8 cellular contexts compared by ENCODE assay signal in genomic region chr13:27170521-27171243, GRCh38. TPM values are rescaled to one million over a fixed set of nuclear protein-coding genes. Genes with fewer than 3 reads are reported as not detected.
DNase-seq lines count a peak whose midpoint lies in the region; ATAC-seq and TF ChIP-seq lines count a peak whose summit lies in the region.

No MANE protein-coding gene starts in this region.

- no peaks in the 10 kb centered on the region for H3K36me3 ChIP-seq in cardiac muscle cell
- no peaks in the 10 kb centered on the region for H3K36me3 ChIP-seq in trophoblast cell (ENCODE audit: control insufficient read depth in 1 of 2, insufficient read depth in 2 of 2, low read length in 2 of 2)

- H3K18ac ChIP-seq in trophoblast cell (ENCODE audit: low read length), result peak overlapping the region; percentile 88

- H2AK5ac ChIP-seq in trophoblast cell (ENCODE audit: low read length), result peak overlapping the region; percentile 54

- H3K4ac ChIP-seq in trophoblast cell (ENCODE audit: low read depth, low read length), result peak overlapping the region; percentile 93

- ATAC-seq in HG03342 (IDR thresholded peaks at IDR 0.05; ENCODE audit: unreplicated experiment) (peak; percentile 3), GM18873 (IDR thresholded peaks at IDR 0.05; ENCODE audit: low FRiP score, unreplicated experiment) (no peak), HG03565 (IDR thresholded peaks at IDR 0.05; ENCODE audit: unreplicated experiment) (no peak)

- peak overlapping the region; percentile 90 for H2AFZ ChIP-seq in trophoblast cell (ENCODE audit: insufficient read depth, low read length, poor library complexity)

- peak; percentile 43 for DNase-seq in GM13976 (ENCODE audit: low spot score)
- DNase-seq in RPMI7951 (ENCODE audit: low read depth), result peak; percentile 41
- peak; percentile 59 to 79 for DNase-seq in cardiac muscle cell (ENCODE audit: low read depth in 1 of 2, low spot score in 1 of 2)
- DNase-seq in trophoblast cell, result peak; percentile 57 to 73

- peak overlapping the region; percentile 76 for H2BK12ac ChIP-seq in trophoblast cell (ENCODE audit: low read length)

- peaks cover 25% of the 10 kb centered on the region for H3K79me2 ChIP-seq in trophoblast cell (ENCODE audit: control insufficient read depth, insufficient read depth, low read length, poor library complexity)

- H3K27ac ChIP-seq in cardiac muscle cell (peak overlapping the region; percentile 90), trophoblast cell (ENCODE audit: low read depth, low read length) (peak overlapping the region; percentile 94)

- no CpG with 5 or more reads among the region's 56 CpGs for WGBS in trophoblast cell (ENCODE audit: extremely low coverage, insufficient coverage, insufficient read length)

- H3K9ac ChIP-seq in trophoblast cell (ENCODE audit: low read length), result peak overlapping the region; percentile 87

- H4K91ac ChIP-seq in trophoblast cell (ENCODE audit: low read depth, low read length), result peak overlapping the region; percentile 94

- H3K14ac ChIP-seq in trophoblast cell (ENCODE audit: low read length), result peak overlapping the region; percentile 98

- no peak overlapping the region for H3K23ac ChIP-seq in trophoblast cell (ENCODE audit: low read length)

- H3K4me1 Mint-ChIP-seq in activated naive CD8-positive, alpha-beta T cell (ENCODE audit: low read depth), result peaks cover 59% of the 10 kb centered on the region

- in situ Hi-C loops in GM13976 (cut with MboI; ENCODE audit: low sequenced_read_pairs, unreplicated experiment), result no loop called here

- H3K27ac Mint-ChIP-seq in activated naive CD8-positive, alpha-beta T cell, result peak overlapping the region; percentile 100

- peak overlapping the region; percentile 86 for H2BK120ac ChIP-seq in trophoblast cell (ENCODE audit: insufficient read depth, low read length, poor library complexity)

- H4K12ac ChIP-seq in trophoblast cell (ENCODE audit: low read depth, low read length), result peak overlapping the region; percentile 89

- peaks cover 7% of the 10 kb centered on the region for H3K4me1 ChIP-seq in cardiac muscle cell (ENCODE audit: low read depth)
- H3K4me1 ChIP-seq in trophoblast cell (ENCODE audit: control insufficient read depth in 1 of 2, insufficient read depth in 2 of 2, low read length in 2 of 2), result peaks cover 4 to 5% of the 10 kb centered on the region in 2 experiments

- H3K27me3 ChIP-seq in cardiac muscle cell, result no peaks in the 10 kb centered on the region
- H3K27me3 ChIP-seq in trophoblast cell (ENCODE audit: insufficient read depth, low read length), result no peaks in the 10 kb centered on the region

- no peaks in the 10 kb centered on the region for H3K27me3 Mint-ChIP-seq in activated naive CD8-positive, alpha-beta T cell

- H3K9me3 ChIP-seq in cardiac muscle cell (ENCODE audit: low read depth) (no peaks in the 10 kb centered on the region), trophoblast cell (ENCODE audit: insufficient read depth, low read depth, low read length) (no peaks in the 10 kb centered on the region)

- H3K4me2 ChIP-seq in trophoblast cell (ENCODE audit: low read length), result peak overlapping the region; percentile 76

- H2BK5ac ChIP-seq in trophoblast cell (ENCODE audit: low read depth, low read length, poor library complexity), result peak overlapping the region; percentile 91

- TF ChIP-seq CTCF in GM13976 (IDR thresholded peaks at IDR 0.05; ENCODE audit: borderline replicate concordance, control extremely low read depth, extremely low read depth, insufficient read depth, missing control alignments) (no peak), cardiac muscle cell (IDR thresholded peaks at IDR 0.05; ENCODE audit: low read depth, low read length) (peak; percentile 2)

- peaks cover 15% of the 10 kb centered on the region for H3K79me1 ChIP-seq in trophoblast cell (ENCODE audit: low read length)

- H3K4me3 Mint-ChIP-seq in activated naive CD8-positive, alpha-beta T cell, result peak overlapping the region; percentile 99

- H4K8ac ChIP-seq in trophoblast cell (ENCODE audit: low read depth, low read length), result peak overlapping the region; percentile 89

- no peaks in the 10 kb centered on the region for H3K9me3 Mint-ChIP-seq in activated naive CD8-positive, alpha-beta T cell (ENCODE audit: low read depth)

- H3K4me3 ChIP-seq in cardiac muscle cell (peak overlapping the region; percentile 67), trophoblast cell (ENCODE audit: low read depth, low read length) (peak overlapping the region; percentile 85)

- no peaks in the 10 kb centered on the region for H3K36me3 Mint-ChIP-seq in activated naive CD8-positive, alpha-beta T cell

RNA-seq across cellular contexts. Expression of gene USP12, which starts 0.9 kb away (rescaled TPM):
- total RNA-seq in RPMI7951 (2014; rRNA removed; shearing (Covaris generic)), result 13.5 and 16.6 TPM in 2 replicates
- 6.6 and 7.5 TPM in 2 replicates for total RNA-seq in cardiac muscle cell
- 8.2 and 10.1 TPM in 2 replicates for polyA plus RNA-seq in cardiac muscle cell
- 27.7 and 29.0 TPM in 2 replicates for polyA plus RNA-seq in trophoblast cell (2013)
